In genomic region chr21:33937931-33938339, GRCh38 we compare ENCODE assay signal across 1 cellular context.
TF ChIP-seq lines count a peak whose summit lies in the region.

No MANE protein-coding gene starts in this region.

TF ChIP-seq in K562, 482 proteins besides CTCF, POLR2A, EP300 and RAD21 (continued from another document):
- TF ChIP-seq ZNF512 (tag; IDR thresholded peaks at IDR 0.05) (no peak), MYBL2 (IDR thresholded peaks at IDR 0.05; ENCODE audit: low read depth) (peak; percentile 26; the same call in 1 of the 2 replicates), MYBL2 (CRISPR knock-in tag; IDR thresholded peaks at IDR 0.05; ENCODE audit: borderline replicate concordance) (no peak)
TF ChIP-seq in K562: peak in this region for 7.
